ENCODE assay signal across 8 cellular contexts in genomic region chr6:33454009-33454946, GRCh38. TPM values are rescaled to one million over a fixed set of nuclear protein-coding genes. Genes with fewer than 3 reads are reported as not detected.
A peak's percentile ranks its signal among the peaks of the same experiment; 100 is the strongest.
DNase-seq lines count a peak whose midpoint lies in the region; ATAC-seq and TF ChIP-seq lines count a peak whose summit lies in the region.

ZBTB9 (plus strand) TSS chr6:33454576; CDS start chr6:33455101, 525 bp downstream.

- H3K27me3 ChIP-seq in left lung = no peaks in the 10 kb centered on the region

- peak within 1 kb of the TSS; percentile 87 for H3K27ac ChIP-seq in C4-2B
- H3K27ac ChIP-seq in left lung = peak within 1 kb of the TSS; percentile 28 to 89

- H3K9me3 ChIP-seq in left lung = no peaks in the 10 kb centered on the region

- DNase-seq in NCI-H69 (lab: John Stamatoyannopoulos, UW) (peak; percentile 99), left lung (peak; percentile 96 to 98)
- peak; percentile 91 for DNase-seq in activated CD4-positive, alpha-beta T cell treated with anti-CD3 and anti-CD28 coated beads, Interleukin-2, amount 50 U/mL, for 1 hour
- peak; percentile 89 for DNase-seq in stimulated activated CD4-positive, alpha-beta T cell treated with anti-CD3 and anti-CD28 coated beads, Interleukin-2, amount 100 ng/mL, for 4 hours (ENCODE audit: low read depth)

- H3K4me1 Mint-ChIP-seq in dendritic cell treated with granulocyte-macrophage colony-stimulating factor and Interleukin-4, amounts not matched to agents 40 ng/mL and 50 ng/mL, for 4 days (ENCODE audit: low read depth) = peaks cover 59% of the 10 kb centered on the region

- peak within 1 kb of the TSS; percentile 86 to 98 for H3K4me3 ChIP-seq in left lung

- peaks cover 6 to 58% of the 10 kb centered on the region in 2 donors for H3K4me1 ChIP-seq in left lung

- ATAC-seq in GM19372 (IDR thresholded peaks at IDR 0.05; ENCODE audit: low read depth, unreplicated experiment) = peak; percentile 99
- peak; percentile 98 for ATAC-seq in HG03521 (IDR thresholded peaks at IDR 0.05; ENCODE audit: unreplicated experiment)
- peak; percentile 99 for ATAC-seq in left lung

- H3K27ac Mint-ChIP-seq in dendritic cell treated with granulocyte-macrophage colony-stimulating factor and Interleukin-4, amounts not matched to agents 40 ng/mL and 50 ng/mL, for 4 days = peak within 1 kb of the TSS; percentile 86

- H3K36me3 Mint-ChIP-seq in dendritic cell treated with granulocyte-macrophage colony-stimulating factor and Interleukin-4, amounts not matched to agents 40 ng/mL and 50 ng/mL, for 4 days (ENCODE audit: low read depth) = peaks cover 43% of the 10 kb centered on the region

- peaks cover 0 to 13% of the 10 kb centered on the region in 2 donors for H3K36me3 ChIP-seq in left lung

- TF ChIP-seq CTCF in C4-2B (conservative IDR thresholded peaks at IDR 0.05) (no peak), left lung (IDR thresholded peaks at IDR 0.05) (peak in 1 of 2 donors; percentile 15)

- no peaks in the 10 kb centered on the region for H3K9me3 Mint-ChIP-seq in dendritic cell treated with granulocyte-macrophage colony-stimulating factor and Interleukin-4, amounts not matched to agents 40 ng/mL and 50 ng/mL, for 4 days

- intact Hi-C loops in dendritic cell treated with granulocyte-macrophage colony-stimulating factor and Interleukin-4, amounts not matched to agents 40 ng/mL and 50 ng/mL, for 4 days (cut with micrococcal nuclease) = loop anchor here (1.0 to 5.0 kb wide), 3 partner anchors 42 to 118 kb away; partner anchors contain the start of genes KIFC1 and PHF1
- intact Hi-C loops in left lung (cut with DNase I) = no loop called here

- peak within 1 kb of the TSS; percentile 93 for H3K4me3 Mint-ChIP-seq in dendritic cell treated with granulocyte-macrophage colony-stimulating factor and Interleukin-4, amounts not matched to agents 40 ng/mL and 50 ng/mL, for 4 days

- H3K27me3 Mint-ChIP-seq in dendritic cell treated with granulocyte-macrophage colony-stimulating factor and Interleukin-4, amounts not matched to agents 40 ng/mL and 50 ng/mL, for 4 days = no peaks in the 10 kb centered on the region

RNA-seq across cellular contexts. Expression of gene ZBTB9, which starts in this region (rescaled TPM):
- 1 to 10 TPM; 5.8 to 9.8 TPM for total RNA-seq in left lung

Comparison
In these comparisons a context has a peak if more than half of its experiments do, and no peak if none do; other contexts are left out.
1. Peak in every context shown above with its lines: DNase-seq, ATAC-seq, H3K4me3 ChIP-seq and H3K27ac ChIP-seq.